1 cellular context compared by ENCODE assay signal in the genomic region with DNA sequence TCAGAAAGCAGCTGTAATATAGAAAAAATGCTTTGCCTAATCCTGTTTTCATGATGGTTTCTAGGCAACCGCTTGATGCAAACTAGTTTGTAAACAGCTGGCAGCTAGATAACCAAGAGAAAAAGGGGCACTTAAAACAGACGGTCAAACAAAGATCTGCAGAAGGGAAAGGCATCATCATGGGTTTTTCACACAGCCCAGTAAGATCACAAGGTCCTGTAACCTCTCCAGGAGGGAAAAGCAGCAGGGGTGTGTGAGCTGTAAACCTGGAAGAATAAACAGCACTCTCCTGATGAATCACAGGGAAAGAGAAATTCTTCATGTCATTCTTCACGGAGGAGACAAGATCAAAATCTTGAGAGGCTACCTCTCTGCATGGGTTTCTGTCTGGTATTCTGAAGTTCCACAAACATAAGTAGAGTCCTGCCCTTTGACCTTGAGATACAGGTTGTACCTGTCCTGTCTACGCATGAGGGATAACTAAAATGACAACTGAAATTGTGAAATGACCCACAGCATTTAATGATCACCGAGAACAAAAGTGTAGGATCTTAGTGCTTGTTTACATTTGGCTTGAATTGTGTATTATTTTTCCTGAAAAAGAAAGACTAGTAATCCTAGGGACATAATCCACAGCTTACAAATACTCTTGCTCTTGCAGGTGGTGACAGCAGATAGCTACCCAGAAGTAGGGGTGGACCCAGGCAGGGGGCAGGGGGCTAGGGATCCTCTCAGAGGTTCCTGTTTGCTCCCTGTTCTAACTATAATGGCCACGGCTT.
TF ChIP-seq lines count a peak whose summit lies in the region.

No MANE protein-coding gene starts in this region.

TF ChIP-seq in SK-N-SH, 30 proteins besides CTCF, POLR2A, EP300 and RAD21 (continued from another document):
- TF ChIP-seq, protein P1, sequence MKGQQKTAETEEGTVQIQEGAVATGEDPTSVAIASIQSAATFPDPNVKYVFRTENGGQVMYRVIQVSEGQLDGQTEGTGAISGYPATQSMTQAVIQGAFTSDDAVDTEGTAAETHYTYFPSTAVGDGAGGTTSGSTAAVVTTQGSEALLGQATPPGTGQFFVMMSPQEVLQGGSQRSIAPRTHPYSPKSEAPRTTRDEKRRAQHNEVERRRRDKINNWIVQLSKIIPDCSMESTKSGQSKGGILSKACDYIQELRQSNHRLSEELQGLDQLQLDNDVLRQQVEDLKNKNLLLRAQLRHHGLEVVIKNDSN (IDR thresholded peaks at IDR 0.05; ENCODE audit: borderline replicate concordance, low read depth), result no peak
- TF ChIP-seq FOXJ3 (CRISPR knock-in tag; IDR thresholded peaks at IDR 0.05) (no peak), NRF1 (IDR thresholded peaks at IDR 0.05; ENCODE audit: low read depth, low read length) (no peak), POLR2AphosphoS5 (IDR thresholded peaks at IDR 0.05; ENCODE audit: low read depth, low read length) (peak; percentile 34; the same call in 1 of the 2 replicates)
